1 cellular context compared by ENCODE assay signal in genomic region chr7:108002726-108003590, GRCh38.
TF ChIP-seq lines count a peak whose summit lies in the region.

TSS of gene LAMB1 (minus strand) at chr7:108003161. CDS start at chr7:108002885, 276 bp downstream.

TF ChIP-seq in K562, 482 proteins besides CTCF, POLR2A, EP300 and RAD21 (continued from another document and continues in another):
- TF ChIP-seq MGA (IDR thresholded peaks at IDR 0.05) (peak; percentile 47; the same call in 1 of the 2 replicates), ESRRA (IDR thresholded peaks at IDR 0.05; ENCODE audit: borderline replicate concordance, low read depth) (0 out of 2 replicates have a peak, but pooled peaks have one; percentile 8), ZBTB17 (CRISPR knock-in tag; IDR thresholded peaks at IDR 0.05) (0 out of 2 replicates have a peak, but pooled peaks have one; percentile 28), TFAP4 (CRISPR knock-in tag; IDR thresholded peaks at IDR 0.05; ENCODE audit: borderline replicate concordance) (0 out of 2 replicates have a peak, but pooled peaks have one; percentile 38), BACH1 (tag; IDR thresholded peaks at IDR 0.05) (no peak), SETDB1 (IDR thresholded peaks at IDR 0.05; ENCODE audit: low read length) (no peak), SRF (CRISPR knock-in tag; IDR thresholded peaks at IDR 0.05) (peak in 1 of 2 experiments; percentile 35; a peak in 1 of 4 replicates), NR1H2 (CRISPR knock-in tag; IDR thresholded peaks at IDR 0.05) (0 out of 2 replicates have a peak, but pooled peaks have one; percentile 67), ZBTB9 (CRISPR knock-in tag; IDR thresholded peaks at IDR 0.05) (no peak), CHAMP1 (IDR thresholded peaks at IDR 0.05) (no peak), AFF4 (CRISPR knock-in tag; IDR thresholded peaks at IDR 0.05) (no peak), SP1 (CRISPR knock-in tag; IDR thresholded peaks at IDR 0.05) (0 out of 2 replicates have a peak, but pooled peaks have one; percentile 34), ZNF740 (CRISPR knock-in tag; IDR thresholded peaks at IDR 0.05) (peak; percentile 80; the same call in 1 of the 2 replicates), ZNF740 (tag; IDR thresholded peaks at IDR 0.05) (no peak), ELK3 (CRISPR knock-in tag; IDR thresholded peaks at IDR 0.05) (no peak), ZFX (CRISPR knock-in tag; IDR thresholded peaks at IDR 0.05) (0 out of 2 replicates have a peak, but pooled peaks have one; percentile 13), ID3 (CRISPR knock-in tag; IDR thresholded peaks at IDR 0.05) (no peak), ID3 (tag; IDR thresholded peaks at IDR 0.05) (0 out of 2 replicates have a peak, but pooled peaks have one; percentile 17), C11orf30 (IDR thresholded peaks at IDR 0.05; ENCODE audit: low read depth) (no peak), TBP (optimal IDR thresholded peaks at IDR 0.05; ENCODE audit: low read depth, low read length) (peak; percentile 33), E2F6 (IDR thresholded peaks at IDR 0.05; ENCODE audit: borderline replicate concordance in 1 of 2, extremely low read depth in 1 of 2, insufficient read depth in 1 of 2, insufficient read length in 1 of 2, low read depth in 1 of 2, low read length in 1 of 2, poor library complexity in 1 of 2, severe bottlenecking in 1 of 2) (peak; percentile 22 to 35), RBM15 (IDR thresholded peaks at IDR 0.05; ENCODE audit: insufficient read depth, low read length) (no peak), KLF10 (CRISPR knock-in tag; IDR thresholded peaks at IDR 0.05) (no peak), PURB (CRISPR knock-in tag; IDR thresholded peaks at IDR 0.05; ENCODE audit: low read depth) (no peak), ZNF644 (tag; IDR thresholded peaks at IDR 0.05; ENCODE audit: low read depth) (no peak), ZBTB2 (IDR thresholded peaks at IDR 0.05) (peak; percentile 9; the same call in 1 of the 2 replicates), DMBX1 (CRISPR knock-in tag; IDR thresholded peaks at IDR 0.05; ENCODE audit: borderline replicate concordance) (no peak), NCOR1 (IDR thresholded peaks at IDR 0.05) (no peak)
